ENCODE assay signal across 15 cellular contexts in the genomic region with DNA sequence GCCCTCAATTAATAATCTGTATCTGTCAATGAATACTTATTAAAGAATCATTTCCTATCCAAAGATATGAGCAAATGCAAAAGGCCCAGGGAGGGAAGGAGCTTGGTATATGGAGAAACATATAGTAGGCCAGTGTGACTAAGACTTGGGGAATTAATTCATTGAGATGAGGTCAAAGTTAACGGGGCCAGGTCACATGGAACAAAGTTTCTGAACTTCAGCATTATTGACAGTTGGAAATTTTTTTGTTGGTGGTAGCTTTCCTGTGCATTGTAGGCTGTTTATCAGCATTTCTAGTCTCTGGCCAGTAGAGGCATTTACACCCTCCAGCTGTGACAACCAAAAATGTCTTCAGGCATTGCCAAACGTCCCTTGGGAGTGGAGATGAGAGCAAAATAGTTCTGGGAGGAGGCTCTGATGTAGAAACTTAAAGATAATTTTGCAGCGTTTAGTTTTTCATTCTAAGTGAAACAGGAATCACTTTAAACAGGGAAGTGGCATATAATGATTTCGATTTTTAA.
DNase-seq lines count a peak whose midpoint lies in the region; ATAC-seq and TF ChIP-seq lines count a peak whose summit lies in the region.
"Had no signal": no experiment of that assay in that cellular context is flagged by ENCODE, and none has a peak within 500 bp of the region (broad histone marks: within the 10 kb centered on the region; RNA-seq: fewer than 3 reads in every experiment).

No MANE protein-coding gene starts in this region.

- no peaks in the 10 kb centered on the region for H3K36me3 ChIP-seq in neuronal stem cell (replicated peaks in 1 of 2; ENCODE audit: control insufficient read depth in 2 of 2, insufficient read depth in 2 of 2, low read length in 2 of 2)

- H2AK5ac ChIP-seq in neuronal stem cell (ENCODE audit: low read depth, low read length), result no peak overlapping the region

- H3K79me1 ChIP-seq in neuronal stem cell (ENCODE audit: low read depth, low read length), result no peaks in the 10 kb centered on the region

- ATAC-seq in GM18907 (IDR thresholded peaks at IDR 0.05; ENCODE audit: unreplicated experiment) (peak; percentile 67), HG03342 (IDR thresholded peaks at IDR 0.05; ENCODE audit: unreplicated experiment) (peak; percentile 71), HG02763 (IDR thresholded peaks at IDR 0.05; ENCODE audit: unreplicated experiment) (no peak)

- H4K8ac ChIP-seq in neuronal stem cell (ENCODE audit: low read depth, low read length), result no peak overlapping the region

- H3K4me3 ChIP-seq in astrocyte of the spinal cord (ENCODE audit: low read depth, low read length) (no peak overlapping the region), neuronal stem cell (ENCODE audit: low read length in 2 of 2) (no peak overlapping the region)

- H3K23ac ChIP-seq in neuronal stem cell (ENCODE audit: low read depth, low read length, poor library complexity), result no peak overlapping the region

- peak; percentile 17 for TF ChIP-seq CTCF in astrocyte of the spinal cord (IDR thresholded peaks at IDR 0.05; ENCODE audit: low read depth, low read length)

- H2BK5ac ChIP-seq in neuronal stem cell (ENCODE audit: low read length), result no peak overlapping the region

- H3K27me3 ChIP-seq in neuronal stem cell (ENCODE audit: control insufficient read depth in 3 of 3, insufficient read depth in 3 of 3, low read depth in 1 of 3, low read length in 3 of 3), result no peaks in the 10 kb centered on the region

- H2AFZ ChIP-seq in neuronal stem cell (ENCODE audit: low read length), result peak overlapping the region; percentile 81

- no peaks in the 10 kb centered on the region for H3K9me3 ChIP-seq in neuronal stem cell (replicated peaks in 1 of 2; ENCODE audit: control insufficient read depth in 2 of 2, insufficient read depth in 1 of 2, low read depth in 1 of 2, low read length in 2 of 2)

- no peak overlapping the region for H3K4me2 ChIP-seq in neuronal stem cell (ENCODE audit: insufficient read depth, low read length, poor library complexity, severe bottlenecking)

- H3K18ac ChIP-seq in neuronal stem cell (ENCODE audit: low read length), result no peak overlapping the region

- H3K4ac ChIP-seq in neuronal stem cell (ENCODE audit: low read length), result no peak overlapping the region

- H4K91ac ChIP-seq in neuronal stem cell (ENCODE audit: low read depth, low read length, poor library complexity), result no peak overlapping the region

- DNase-seq in astrocyte of the spinal cord (ENCODE audit: low read depth, low spot score), result no peak
- DNase-seq in neuronal stem cell (ENCODE audit: low spot score), result no peak
- DNase-seq in cerebellar cortex (ENCODE audit: low spot score), result no peak
- DNase-seq in KG1 (lab: John Stamatoyannopoulos, UW), result no peak
- DNase-seq in T-helper 2 cell, result no peak
- DNase-seq: activated CD8-positive, alpha-beta memory T cell treated with anti-CD3 and anti-CD28 coated beads, Interleukin-2, amount 50 U/mL, for 4 hours; amniotic stem cell; H7; naive B cell; NCI-H1436 treated with DMSO at 0.1 percent for 48 hours; stimulated activated CD4-positive, alpha-beta T cell treated with anti-CD3 and anti-CD28 coated beads, Interleukin-12 subunit alpha, Interleukin-12 subunit beta, amount 100 ng/mL, for 4 hours; T1000 had no signal

- no peak overlapping the region for H2BK15ac ChIP-seq in neuronal stem cell (ENCODE audit: low read length)

- H3K27ac ChIP-seq in neuronal stem cell (replicated peaks; ENCODE audit: low read length), result no peak overlapping the region

- WGBS in neuronal stem cell (ENCODE audit: extremely low coverage in 2 of 2, insufficient read length in 2 of 2, insufficient replicate concordance in 1 of 2), 2 donors, result no CpG with 5 or more reads among the region's 4 CpGs

- no peak overlapping the region for H3K9ac ChIP-seq in neuronal stem cell (ENCODE audit: low read depth, low read length, poor library complexity)

- peaks cover 0 to 12% of the 10 kb centered on the region in 2 donors for H3K4me1 ChIP-seq in neuronal stem cell (ENCODE audit: control insufficient read depth in 2 of 2, insufficient read depth in 1 of 2, low read depth in 1 of 2, low read length in 2 of 2)

- in situ Hi-C loops in astrocyte of the spinal cord (cut with HindIII; ENCODE audit: low sequenced_read_pairs), result no loop called here

- no peak overlapping the region for H2BK120ac ChIP-seq in neuronal stem cell (ENCODE audit: low read depth, low read length)

- no peak overlapping the region for H3K14ac ChIP-seq in neuronal stem cell (ENCODE audit: low read length)

- no peak overlapping the region for H2BK12ac ChIP-seq in neuronal stem cell (ENCODE audit: low read length)
